1 cellular context compared by ENCODE assay signal in genomic region chr12:124394462-124395128, GRCh38.
TF ChIP-seq lines count a peak whose summit lies in the region.

No MANE protein-coding gene starts in this region.

TF ChIP-seq in SK-N-SH, 30 proteins besides CTCF, POLR2A, EP300 and RAD21 (continued from another document):
- TF ChIP-seq RXRA (IDR thresholded peaks at IDR 0.05; ENCODE audit: borderline replicate concordance, low read depth) (no peak), ZBTB33 (IDR thresholded peaks at IDR 0.05; ENCODE audit: borderline replicate concordance, low read depth) (no peak), POLR2AphosphoS5 (IDR thresholded peaks at IDR 0.05; ENCODE audit: low read depth, low read length) (no peak), PBX3 (IDR thresholded peaks at IDR 0.05) (no peak), FOXM1 (IDR thresholded peaks at IDR 0.05; ENCODE audit: low read depth) (no peak), EZH2phosphoT487 (IDR thresholded peaks at IDR 0.05; ENCODE audit: borderline replicate concordance, low read depth) (no peak), YY1 (IDR thresholded peaks at IDR 0.05; ENCODE audit: low read depth) (no peak), SMC3 (IDR thresholded peaks at IDR 0.05; ENCODE audit: low read depth, low read length) (no peak), RFX5 (IDR thresholded peaks at IDR 0.05; ENCODE audit: low read length) (no peak), RCOR1 (IDR thresholded peaks at IDR 0.05; ENCODE audit: low read length) (no peak), TAF1 (IDR thresholded peaks at IDR 0.05; ENCODE audit: borderline replicate concordance, low read depth, low read length) (no peak), MXI1 (IDR thresholded peaks at IDR 0.05; ENCODE audit: low read depth, low read length) (no peak)
